Comparison of ENCODE assay signal across 1 cellular context in the genomic region with DNA sequence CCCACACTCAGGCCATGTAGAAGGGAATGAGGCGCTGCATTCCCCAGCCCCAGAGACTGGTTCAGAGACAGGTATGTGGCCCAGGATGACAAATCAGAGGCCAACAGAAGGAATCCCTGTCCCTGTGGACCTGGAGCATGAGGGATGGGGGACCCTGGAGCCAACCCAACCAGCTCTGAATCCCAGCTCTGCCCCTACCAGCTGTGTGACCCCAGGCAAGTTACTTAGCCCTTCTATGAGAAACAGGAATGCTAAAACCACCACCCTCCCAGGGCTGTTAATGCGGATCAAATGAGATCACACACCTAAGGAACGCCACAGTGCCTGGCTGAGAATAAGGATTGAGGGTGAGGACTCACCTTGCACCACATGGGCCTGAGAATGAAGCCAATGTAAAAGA.
TF ChIP-seq lines count a peak whose summit lies in the region.

No MANE protein-coding gene starts in this region.

TF ChIP-seq in WTC11, 78 proteins besides CTCF, POLR2A, EP300 and RAD21 (continued from another document):
- TF ChIP-seq, protein P1, sequence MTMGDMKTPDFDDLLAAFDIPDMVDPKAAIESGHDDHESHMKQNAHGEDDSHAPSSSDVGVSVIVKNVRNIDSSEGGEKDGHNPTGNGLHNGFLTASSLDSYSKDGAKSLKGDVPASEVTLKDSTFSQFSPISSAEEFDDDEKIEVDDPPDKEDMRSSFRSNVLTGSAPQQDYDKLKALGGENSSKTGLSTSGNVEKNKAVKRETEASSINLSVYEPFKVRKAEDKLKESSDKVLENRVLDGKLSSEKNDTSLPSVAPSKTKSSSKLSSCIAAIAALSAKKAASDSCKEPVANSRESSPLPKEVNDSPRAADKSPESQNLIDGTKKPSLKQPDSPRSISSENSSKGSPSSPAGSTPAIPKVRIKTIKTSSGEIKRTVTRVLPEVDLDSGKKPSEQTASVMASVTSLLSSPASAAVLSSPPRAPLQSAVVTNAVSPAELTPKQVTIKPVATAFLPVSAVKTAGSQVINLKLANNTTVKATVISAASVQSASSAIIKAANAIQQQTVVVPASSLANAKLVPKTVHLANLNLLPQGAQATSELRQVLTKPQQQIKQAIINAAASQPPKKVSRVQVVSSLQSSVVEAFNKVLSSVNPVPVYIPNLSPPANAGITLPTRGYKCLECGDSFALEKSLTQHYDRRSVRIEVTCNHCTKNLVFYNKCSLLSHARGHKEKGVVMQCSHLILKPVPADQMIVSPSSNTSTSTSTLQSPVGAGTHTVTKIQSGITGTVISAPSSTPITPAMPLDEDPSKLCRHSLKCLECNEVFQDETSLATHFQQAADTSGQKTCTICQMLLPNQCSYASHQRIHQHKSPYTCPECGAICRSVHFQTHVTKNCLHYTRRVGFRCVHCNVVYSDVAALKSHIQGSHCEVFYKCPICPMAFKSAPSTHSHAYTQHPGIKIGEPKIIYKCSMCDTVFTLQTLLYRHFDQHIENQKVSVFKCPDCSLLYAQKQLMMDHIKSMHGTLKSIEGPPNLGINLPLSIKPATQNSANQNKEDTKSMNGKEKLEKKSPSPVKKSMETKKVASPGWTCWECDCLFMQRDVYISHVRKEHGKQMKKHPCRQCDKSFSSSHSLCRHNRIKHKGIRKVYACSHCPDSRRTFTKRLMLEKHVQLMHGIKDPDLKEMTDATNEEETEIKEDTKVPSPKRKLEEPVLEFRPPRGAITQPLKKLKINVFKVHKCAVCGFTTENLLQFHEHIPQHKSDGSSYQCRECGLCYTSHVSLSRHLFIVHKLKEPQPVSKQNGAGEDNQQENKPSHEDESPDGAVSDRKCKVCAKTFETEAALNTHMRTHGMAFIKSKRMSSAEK (CRISPR knock-in tag; IDR thresholded peaks at IDR 0.05; ENCODE audit: borderline replicate concordance) = no peak
- TF ChIP-seq GRHL2 (CRISPR knock-in tag; IDR thresholded peaks at IDR 0.05; ENCODE audit: insufficient replicate concordance, severe bottlenecking) = no peak
- no peak for TF ChIP-seq FOXK1 (CRISPR knock-in tag; IDR thresholded peaks at IDR 0.05)
- no peak for TF ChIP-seq ZNF671 (CRISPR knock-in tag; IDR thresholded peaks at IDR 0.05)
- TF ChIP-seq, protein P2, sequence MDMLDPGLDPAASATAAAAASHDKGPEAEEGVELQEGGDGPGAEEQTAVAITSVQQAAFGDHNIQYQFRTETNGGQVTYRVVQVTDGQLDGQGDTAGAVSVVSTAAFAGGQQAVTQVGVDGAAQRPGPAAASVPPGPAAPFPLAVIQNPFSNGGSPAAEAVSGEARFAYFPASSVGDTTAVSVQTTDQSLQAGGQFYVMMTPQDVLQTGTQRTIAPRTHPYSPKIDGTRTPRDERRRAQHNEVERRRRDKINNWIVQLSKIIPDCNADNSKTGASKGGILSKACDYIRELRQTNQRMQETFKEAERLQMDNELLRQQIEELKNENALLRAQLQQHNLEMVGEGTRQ (CRISPR knock-in tag; IDR thresholded peaks at IDR 0.05) = no peak
- TF ChIP-seq, protein P3, sequence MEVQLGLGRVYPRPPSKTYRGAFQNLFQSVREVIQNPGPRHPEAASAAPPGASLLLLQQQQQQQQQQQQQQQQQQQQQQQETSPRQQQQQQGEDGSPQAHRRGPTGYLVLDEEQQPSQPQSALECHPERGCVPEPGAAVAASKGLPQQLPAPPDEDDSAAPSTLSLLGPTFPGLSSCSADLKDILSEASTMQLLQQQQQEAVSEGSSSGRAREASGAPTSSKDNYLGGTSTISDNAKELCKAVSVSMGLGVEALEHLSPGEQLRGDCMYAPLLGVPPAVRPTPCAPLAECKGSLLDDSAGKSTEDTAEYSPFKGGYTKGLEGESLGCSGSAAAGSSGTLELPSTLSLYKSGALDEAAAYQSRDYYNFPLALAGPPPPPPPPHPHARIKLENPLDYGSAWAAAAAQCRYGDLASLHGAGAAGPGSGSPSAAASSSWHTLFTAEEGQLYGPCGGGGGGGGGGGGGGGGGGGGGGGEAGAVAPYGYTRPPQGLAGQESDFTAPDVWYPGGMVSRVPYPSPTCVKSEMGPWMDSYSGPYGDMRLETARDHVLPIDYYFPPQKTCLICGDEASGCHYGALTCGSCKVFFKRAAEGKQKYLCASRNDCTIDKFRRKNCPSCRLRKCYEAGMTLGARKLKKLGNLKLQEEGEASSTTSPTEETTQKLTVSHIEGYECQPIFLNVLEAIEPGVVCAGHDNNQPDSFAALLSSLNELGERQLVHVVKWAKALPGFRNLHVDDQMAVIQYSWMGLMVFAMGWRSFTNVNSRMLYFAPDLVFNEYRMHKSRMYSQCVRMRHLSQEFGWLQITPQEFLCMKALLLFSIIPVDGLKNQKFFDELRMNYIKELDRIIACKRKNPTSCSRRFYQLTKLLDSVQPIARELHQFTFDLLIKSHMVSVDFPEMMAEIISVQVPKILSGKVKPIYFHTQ (CRISPR knock-in tag; IDR thresholded peaks at IDR 0.05) = no peak
- TF ChIP-seq, protein P4, sequence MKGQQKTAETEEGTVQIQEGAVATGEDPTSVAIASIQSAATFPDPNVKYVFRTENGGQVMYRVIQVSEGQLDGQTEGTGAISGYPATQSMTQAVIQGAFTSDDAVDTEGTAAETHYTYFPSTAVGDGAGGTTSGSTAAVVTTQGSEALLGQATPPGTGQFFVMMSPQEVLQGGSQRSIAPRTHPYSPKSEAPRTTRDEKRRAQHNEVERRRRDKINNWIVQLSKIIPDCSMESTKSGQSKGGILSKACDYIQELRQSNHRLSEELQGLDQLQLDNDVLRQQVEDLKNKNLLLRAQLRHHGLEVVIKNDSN (CRISPR knock-in tag; IDR thresholded peaks at IDR 0.05) = no peak
- no peak for TF ChIP-seq EMX1 (CRISPR knock-in tag; IDR thresholded peaks at IDR 0.05)
- no peak for TF ChIP-seq JAZF1 (CRISPR knock-in tag; IDR thresholded peaks at IDR 0.05)
- TF ChIP-seq, protein P5, sequence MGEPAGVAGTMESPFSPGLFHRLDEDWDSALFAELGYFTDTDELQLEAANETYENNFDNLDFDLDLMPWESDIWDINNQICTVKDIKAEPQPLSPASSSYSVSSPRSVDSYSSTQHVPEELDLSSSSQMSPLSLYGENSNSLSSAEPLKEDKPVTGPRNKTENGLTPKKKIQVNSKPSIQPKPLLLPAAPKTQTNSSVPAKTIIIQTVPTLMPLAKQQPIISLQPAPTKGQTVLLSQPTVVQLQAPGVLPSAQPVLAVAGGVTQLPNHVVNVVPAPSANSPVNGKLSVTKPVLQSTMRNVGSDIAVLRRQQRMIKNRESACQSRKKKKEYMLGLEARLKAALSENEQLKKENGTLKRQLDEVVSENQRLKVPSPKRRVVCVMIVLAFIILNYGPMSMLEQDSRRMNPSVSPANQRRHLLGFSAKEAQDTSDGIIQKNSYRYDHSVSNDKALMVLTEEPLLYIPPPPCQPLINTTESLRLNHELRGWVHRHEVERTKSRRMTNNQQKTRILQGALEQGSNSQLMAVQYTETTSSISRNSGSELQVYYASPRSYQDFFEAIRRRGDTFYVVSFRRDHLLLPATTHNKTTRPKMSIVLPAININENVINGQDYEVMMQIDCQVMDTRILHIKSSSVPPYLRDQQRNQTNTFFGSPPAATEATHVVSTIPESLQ (CRISPR knock-in tag; IDR thresholded peaks at IDR 0.05) = no peak
- no peak for TF ChIP-seq PRRX2 (CRISPR knock-in tag; IDR thresholded peaks at IDR 0.05)
- TF ChIP-seq FOXJ3 (CRISPR knock-in tag; IDR thresholded peaks at IDR 0.05; ENCODE audit: borderline replicate concordance) = no peak
- no peak for TF ChIP-seq MXD4 (CRISPR knock-in tag; IDR thresholded peaks at IDR 0.05; ENCODE audit: borderline replicate concordance)
